Comparison of ENCODE assay signal across 8 cellular contexts in genomic region chr6:106805771-106806170, GRCh38.
"Had no signal": no experiment of that assay in that cellular context is flagged by ENCODE, and none has a peak within 500 bp of the region (broad histone marks: within the 10 kb centered on the region; RNA-seq: fewer than 3 reads in every experiment).

No MANE protein-coding gene starts in this region.

- H3K4me3 ChIP-seq: GM12878 had no signal

- FAIRE-seq: G401.6, GM12878, GM12891, GM12892, GM18507, GM19239 had no signal

- DNase-seq: GDM1, GF-D8 had no signal

- ATAC-seq: GM12878 had no signal
